In genomic region chr2:112149866-112150435, GRCh38 we compare ENCODE assay signal across 15 cellular contexts. TPM values are rescaled to one million over a fixed set of nuclear protein-coding genes. Genes with fewer than 3 reads are reported as not detected.
DNase-seq lines count a peak whose midpoint lies in the region; ATAC-seq and TF ChIP-seq lines count a peak whose summit lies in the region.
"Had no signal": no experiment of that assay in that cellular context is flagged by ENCODE, and none has a peak within 500 bp of the region (broad histone marks: within the 10 kb centered on the region; RNA-seq: fewer than 3 reads in every experiment).

No MANE protein-coding gene starts in this region.

- H3K27ac Mint-ChIP-seq in type B pancreatic cell: peak overlapping the region; percentile 60
- H3K27ac Mint-ChIP-seq in activated CD4-positive, alpha-beta T cell treated with anti-CD3 and anti-CD28 coated beads, Interleukin-2, amount 10 ng/mL, durations not matched to agents 24 days and 14 days: no peak overlapping the region
- no peak overlapping the region for H3K27ac Mint-ChIP-seq in activated CD4-positive, alpha-beta T cell treated with anti-CD3 and anti-CD28 coated beads for 36 hours

- no peak overlapping the region for H3K4me3 ChIP-seq in breast epithelium
- H3K4me3 ChIP-seq: lower lobe of right lung had no signal

- H3K36me3 Mint-ChIP-seq in type B pancreatic cell: no peaks in the 10 kb centered on the region
- H3K36me3 Mint-ChIP-seq in activated CD4-positive, alpha-beta T cell treated with anti-CD3 and anti-CD28 coated beads, Interleukin-2, amount 10 ng/mL, durations not matched to agents 24 days and 14 days (ENCODE audit: low read depth): peaks cover 2% of the 10 kb centered on the region
- no peaks in the 10 kb centered on the region for H3K36me3 Mint-ChIP-seq in activated CD4-positive, alpha-beta T cell treated with anti-CD3 and anti-CD28 coated beads for 36 hours (ENCODE audit: low read depth)
- H3K36me3 Mint-ChIP-seq: CD4-positive, CD25-positive, alpha-beta regulatory T cell had no signal

- H3K9me3 Mint-ChIP-seq in type B pancreatic cell: no peaks in the 10 kb centered on the region
- no peaks in the 10 kb centered on the region for H3K9me3 Mint-ChIP-seq in activated CD4-positive, alpha-beta T cell treated with anti-CD3 and anti-CD28 coated beads, Interleukin-2, amount 10 ng/mL, durations not matched to agents 24 days and 14 days
- H3K9me3 Mint-ChIP-seq in activated CD4-positive, alpha-beta T cell treated with anti-CD3 and anti-CD28 coated beads for 36 hours (ENCODE audit: low read depth): no peaks in the 10 kb centered on the region
- H3K9me3 Mint-ChIP-seq: CD4-positive, CD25-positive, alpha-beta regulatory T cell had no signal

- H3K4me1 Mint-ChIP-seq in type B pancreatic cell (ENCODE audit: unreplicated experiment): peaks cover 12% of the 10 kb centered on the region
- peaks cover 18% of the 10 kb centered on the region for H3K4me1 Mint-ChIP-seq in activated CD4-positive, alpha-beta T cell treated with anti-CD3 and anti-CD28 coated beads, Interleukin-2, amount 10 ng/mL, durations not matched to agents 24 days and 14 days
- H3K4me1 Mint-ChIP-seq in activated CD4-positive, alpha-beta T cell treated with anti-CD3 and anti-CD28 coated beads for 36 hours: peaks cover 19% of the 10 kb centered on the region

- TF ChIP-seq CTCF in breast epithelium (IDR thresholded peaks at IDR 0.05) (no peak), type B pancreatic cell (conservative IDR thresholded peaks at IDR 0.05) (no peak)

- H3K4me3 Mint-ChIP-seq in type B pancreatic cell: no peak overlapping the region
- H3K4me3 Mint-ChIP-seq in activated CD4-positive, alpha-beta T cell treated with anti-CD3 and anti-CD28 coated beads, Interleukin-2, amount 10 ng/mL, durations not matched to agents 24 days and 14 days: no peak overlapping the region
- H3K4me3 Mint-ChIP-seq in activated CD4-positive, alpha-beta T cell treated with anti-CD3 and anti-CD28 coated beads for 36 hours: no peak overlapping the region

- H3K36me3 ChIP-seq in breast epithelium: no peaks in the 10 kb centered on the region
- H3K36me3 ChIP-seq: lower lobe of right lung had no signal

- intact Hi-C loops in breast epithelium (cut with DNase I; ENCODE audit: low total_unique reads): no loop called here
- intact Hi-C loops in activated CD4-positive, alpha-beta T cell treated with anti-CD3 and anti-CD28 coated beads, Interleukin-2, amount 10 ng/mL, durations not matched to agents 24 days and 14 days (cut with micrococcal nuclease): no loop called here
- intact Hi-C loops in activated CD4-positive, alpha-beta T cell treated with anti-CD3 and anti-CD28 coated beads for 36 hours (cut with DNase I, micrococcal nuclease): no loop called here

- DNase-seq in NCI-H82 (lab: John Stamatoyannopoulos, UW) (peak; percentile 17), NCI-H82 treated with DMSO at 0.1 percent for 48 hours (lab: John Stamatoyannopoulos, UW; ENCODE audit: unreplicated experiment) (no peak), breast epithelium (ENCODE audit: low spot score in 2 of 2) (no peak), myocyte (ENCODE audit: low read depth) (peak; percentile 53), type B pancreatic cell (ENCODE audit: extremely low spot score, unreplicated experiment) (peak; percentile 39)
- no peak for DNase-seq in activated CD4-positive, alpha-beta T cell treated with anti-CD3 and anti-CD28 coated beads, Interleukin-2, amount 10 ng/mL, durations not matched to agents 24 days and 14 days
- no peak for DNase-seq in stimulated activated naive CD8-positive, alpha-beta T cell treated with anti-CD3 and anti-CD28 coated beads, Interleukin-15, Interleukin-2, amounts not matched to agents 100 U/mL and 50 U/mL, for 24 hours
- DNase-seq in activated CD4-positive, alpha-beta T cell treated with anti-CD3 and anti-CD28 coated beads for 36 hours: no peak
- DNase-seq: activated naive CD4-positive, alpha-beta T cell; CD4-positive, CD25-positive, alpha-beta regulatory T cell; KG1; lower lobe of right lung; NCI-H1105 treated with DMSO at 0.1 percent for 48 hours; stimulated activated naive CD4-positive, alpha-beta T cell had no signal

- TF ChIP-seq POLR2A in breast epithelium (IDR thresholded peaks at IDR 0.05): no peak

- CTCF ChIA-PET in activated CD4-positive, alpha-beta T cell treated with anti-CD3 and anti-CD28 coated beads for 36 hours (lab: Charles Lee): no interaction called here

- no peaks in the 10 kb centered on the region for H3K27me3 ChIP-seq in breast epithelium

- POLR2A ChIA-PET in activated CD4-positive, alpha-beta T cell treated with anti-CD3 and anti-CD28 coated beads for 36 hours (lab: Charles Lee): no interaction called here

- peak overlapping the region; percentile 78 to 88 for H3K27ac ChIP-seq in breast epithelium
- H3K27ac ChIP-seq: 22Rv1, lower lobe of right lung had no signal

- peaks cover 0 to 8% of the 10 kb centered on the region in 2 donors for H3K4me1 ChIP-seq in breast epithelium
- H3K4me1 ChIP-seq: lower lobe of right lung had no signal

- H3K27me3 Mint-ChIP-seq in type B pancreatic cell: no peaks in the 10 kb centered on the region
- peaks cover 8% of the 10 kb centered on the region for H3K27me3 Mint-ChIP-seq in activated CD4-positive, alpha-beta T cell treated with anti-CD3 and anti-CD28 coated beads, Interleukin-2, amount 10 ng/mL, durations not matched to agents 24 days and 14 days
- no peaks in the 10 kb centered on the region for H3K27me3 Mint-ChIP-seq in activated CD4-positive, alpha-beta T cell treated with anti-CD3 and anti-CD28 coated beads for 36 hours

- H3K9me3 ChIP-seq in breast epithelium: no peaks in the 10 kb centered on the region
- H3K9me3 ChIP-seq: lower lobe of right lung had no signal

- ATAC-seq in stimulated activated naive CD8-positive, alpha-beta T cell treated with anti-CD3 and anti-CD28 coated beads, Interleukin-15, Interleukin-2, amounts not matched to agents 100 U/mL and 50 U/mL, for 24 hours: no peak
- no peak for ATAC-seq in activated CD4-positive, alpha-beta T cell treated with anti-CD3 and anti-CD28 coated beads for 36 hours
- ATAC-seq: lower lobe of right lung had no signal

RNA-seq across cellular contexts. Expression of gene FBLN7, which starts 11.8 kb away (rescaled TPM):
- total RNA-seq in breast epithelium (10 to 100 TPM in 2 of 3 donors, 1 to 10 TPM in 1; 9.2 to 15.7 (median 11.0) TPM), myocyte (9.6 and 14.7 TPM in 2 replicates), type B pancreatic cell (ENCODE audit: low replicate concordance) (4.2 and 9.5 TPM in 2 replicates)
- polyA plus RNA-seq in myocyte (2012): 12.7 TPM
- total RNA-seq in activated CD4-positive, alpha-beta T cell treated with anti-CD3 and anti-CD28 coated beads, Interleukin-2, amount 10 ng/mL, durations not matched to agents 24 days and 14 days: 26.8 and 28.7 TPM in 2 replicates
- total RNA-seq in activated CD4-positive, alpha-beta T cell treated with anti-CD3 and anti-CD28 coated beads for 36 hours: 10 to 100 TPM; 40.5 to 40.6 TPM

Comparison
In these comparisons a context has a peak if more than half of its experiments do, and no peak if none do; other contexts are left out.
1. DNase-seq: peak in NCI-H82 (single experiment), myocyte (single experiment) and type B pancreatic cell (single experiment); none in NCI-H82 treated with DMSO at 0.1 percent for 48 hours (single experiment), breast epithelium (0 of 2), activated CD4-positive, alpha-beta T cell treated with anti-CD3 and anti-CD28 coated beads, Interleukin-2, amount 10 ng/mL, durations not matched to agents 24 days and 14 days (single experiment), stimulated activated naive CD8-positive, alpha-beta T cell treated with anti-CD3 and anti-CD28 coated beads, Interleukin-15, Interleukin-2, amounts not matched to agents 100 U/mL and 50 U/mL, for 24 hours (single experiment) and activated CD4-positive, alpha-beta T cell treated with anti-CD3 and anti-CD28 coated beads for 36 hours (single experiment).